Comparison of ENCODE assay signal across 8 cellular contexts in the genomic region with DNA sequence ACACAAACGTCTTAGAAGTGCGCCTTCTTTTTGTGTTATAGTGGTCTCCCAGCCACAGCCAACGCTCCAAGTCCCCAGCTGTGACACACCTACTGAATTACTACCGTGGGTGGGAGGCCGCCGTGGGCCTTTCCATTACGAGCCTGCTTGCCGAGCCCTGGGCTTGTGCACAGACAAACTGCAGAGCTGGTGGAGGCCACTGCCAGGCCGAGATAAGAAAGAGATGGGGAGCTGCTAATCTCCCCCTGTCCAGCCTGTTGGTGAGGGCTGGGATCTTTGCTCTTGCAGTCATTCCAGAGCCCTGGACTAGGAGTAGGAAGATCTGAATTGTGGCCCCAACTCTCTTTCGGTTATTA. TPM values are rescaled to one million over a fixed set of nuclear protein-coding genes. Genes with fewer than 3 reads are reported as not detected.
A peak's percentile ranks its signal among the peaks of the same experiment; 100 is the strongest.
DNase-seq lines count a peak whose midpoint lies in the region; ATAC-seq, FAIRE-seq and TF ChIP-seq lines count a peak whose summit lies in the region.

No MANE protein-coding gene starts in this region.

- peak in 1 of 2 experiments; percentile 14; a peak in 3 of 6 replicates for ATAC-seq in A549
- peak; percentile 15 for ATAC-seq in GM19452 (IDR thresholded peaks at IDR 0.05; ENCODE audit: unreplicated experiment)
- ATAC-seq in HG03095 (IDR thresholded peaks at IDR 0.05; ENCODE audit: unreplicated experiment), result no peak

- TF ChIP-seq RAD21 in A549 (conservative IDR thresholded peaks at IDR 0.05 in 1 of 2, IDR thresholded peaks at IDR 0.05 in 1 of 2), result no peak

- TF ChIP-seq POLR2A in A549 (IDR thresholded peaks at IDR 0.05; ENCODE audit: low read length), result no peak
- TF ChIP-seq POLR2A in transverse colon (IDR thresholded peaks at IDR 0.05), result no peak

- CTCF ChIA-PET in A549 (lab: Yijun Ruan, JAX), result interaction anchor here (1.1 to 3.5 kb wide), 3 partner anchors 9 to 253 kb away, joined by 5 to 21 read pairs (median 5); a partner anchor contains a TSS

- TF ChIP-seq EP300 in A549 (IDR thresholded peaks at IDR 0.05) (no peak), transverse colon (IDR thresholded peaks at IDR 0.05; ENCODE audit: low read depth) (no peak)

- WGBS in A549 (ENCODE audit: missing lambda C conversion rate), result 0% methylated on average over 9 of the region's 10 CpGs
- 7% methylated on average over 10 of the region's 10 CpGs; no CpG with 5 or more reads in 1 of the 2 donors for WGBS in transverse colon (ENCODE audit: low coverage in 1 of 2), 2 donors

- no peak for TF ChIP-seq CTCF in A549 (IDR thresholded peaks at IDR 0.05)
- no peak for TF ChIP-seq CTCF in OCI-LY1 (IDR thresholded peaks at IDR 0.05; ENCODE audit: low read length)
- TF ChIP-seq CTCF in transverse colon (IDR thresholded peaks at IDR 0.05), result no peak

- H3K9me2 ChIP-seq in OCI-LY1 (ENCODE audit: low read depth, low read length), result no peaks in the 10 kb centered on the region

- H3K9me3 ChIP-seq in A549 (no peaks in the 10 kb centered on the region), OCI-LY1 (ENCODE audit: low read length) (no peaks in the 10 kb centered on the region), mucosa of rectum (ENCODE audit: control insufficient read depth in 2 of 2, low read length in 2 of 2) (no peaks in the 10 kb centered on the region), transverse colon (no peaks in the 10 kb centered on the region)

- POLR2A ChIA-PET in A549 (lab: Yijun Ruan, JAX), result interaction anchor here (0.5 to 2.7 kb wide), 25 partner anchors 9 to 1712 kb away, joined by 3 to 33 read pairs (median 4); a partner anchor contains a TSS

- H2AFZ ChIP-seq in OCI-LY1 (ENCODE audit: low read length), result no peak overlapping the region

- H3K27me3 ChIP-seq in OCI-LY1 (ENCODE audit: insufficient read depth, low read length), result no peaks in the 10 kb centered on the region
- no peaks in the 10 kb centered on the region for H3K27me3 ChIP-seq in mucosa of rectum (ENCODE audit: control insufficient read depth in 2 of 2, insufficient read depth in 2 of 2, low read length in 2 of 2)
- no peaks in the 10 kb centered on the region for H3K27me3 ChIP-seq in transverse colon

- H3K4me1 ChIP-seq in A549, result peaks cover 22% of the 10 kb centered on the region
- H3K4me1 ChIP-seq in OCI-LY1 (ENCODE audit: insufficient read depth, low read length, severe bottlenecking), result peaks cover 25% of the 10 kb centered on the region
- H3K4me1 ChIP-seq in mucosa of rectum (ENCODE audit: control insufficient read depth in 2 of 2, insufficient read depth in 2 of 2, low read length in 2 of 2), result peaks cover 8 to 13% of the 10 kb centered on the region in 2 donors
- peaks cover 10 to 15% (median 14%) of the 10 kb centered on the region in 4 donors for H3K4me1 ChIP-seq in transverse colon

- no peaks in the 10 kb centered on the region for H3F3A ChIP-seq in OCI-LY1 (ENCODE audit: insufficient read depth, low read length)

- in situ Hi-C loops in transverse colon (cut with MboI; ENCODE audit: low pct_ligation_motif_present in 1 of 4, low pct_unique_long_range_greater_than_20kb in 1 of 4, low sequenced_read_pairs in 3 of 4), result no loop called here

- H3K4me3 ChIP-seq in A549 (peak overlapping the region; percentile 81), OCI-LY1 (ENCODE audit: low read depth, low read length, poor library complexity, severe bottlenecking) (peak overlapping the region; percentile 93), mucosa of rectum (ENCODE audit: low read length in 2 of 2) (peak overlapping the region; percentile 86 to 97), transverse colon (peak overlapping the region; percentile 61 to 90 (median 66))

- peaks cover 19% of the 10 kb centered on the region; the same call in 1 of the 2 replicates for H3K36me3 ChIP-seq in OCI-LY1 (ENCODE audit: insufficient read depth, low read length)
- H3K36me3 ChIP-seq in mucosa of rectum (ENCODE audit: control insufficient read depth in 2 of 2, insufficient read depth in 2 of 2, low read length in 2 of 2), result peaks cover 16 to 21% of the 10 kb centered on the region in 2 donors
- peaks cover 0 to 9% (median 2%) of the 10 kb centered on the region in 4 donors for H3K36me3 ChIP-seq in transverse colon

- H3K4me2 ChIP-seq in A549, result peak overlapping the region; percentile 99
- H3K4me2 ChIP-seq in OCI-LY1 (ENCODE audit: low read length), result peak overlapping the region; percentile 78

- no peak for DNase-seq in A549 (ENCODE audit: low read depth in 1 of 2, low spot score in 1 of 2)
- DNase-seq in caudate nucleus (lab: John Stamatoyannopoulos, UW), result no peak
- DNase-seq in transverse colon, result peak; percentile 35
- DNase-seq in UCSD-AML1 (lab: John Stamatoyannopoulos, UW; ENCODE audit: unreplicated experiment), result no peak

- no peaks in the 10 kb centered on the region for H4K20me1 ChIP-seq in OCI-LY1 (ENCODE audit: insufficient read depth, low read length)

- no peak for FAIRE-seq in A549 (lab: Jason Lieb, UNC)

- H3K27ac ChIP-seq in A549, result peak overlapping the region; percentile 88 to 96
- H3K27ac ChIP-seq in OCI-LY1 (ENCODE audit: low read depth, low read length, poor library complexity, severe bottlenecking), result peak overlapping the region; percentile 79
- peak overlapping the region; percentile 74 for H3K27ac ChIP-seq in caudate nucleus (ENCODE audit: low read depth, low read length)
- peak overlapping the region; percentile 83 to 93 for H3K27ac ChIP-seq in mucosa of rectum (ENCODE audit: low read depth in 2 of 2, low read length in 2 of 2)
- H3K27ac ChIP-seq in transverse colon, result peak overlapping the region; percentile 89 to 98 (median 92)

- H3K79me2 ChIP-seq in OCI-LY1 (ENCODE audit: insufficient read depth, low read length), result peaks cover 9% of the 10 kb centered on the region; the same call in 1 of the 2 replicates

- peak overlapping the region; percentile 93 for H3K9ac ChIP-seq in OCI-LY1 (ENCODE audit: low read length)
- H3K9ac ChIP-seq in mucosa of rectum (ENCODE audit: low read depth in 1 of 2, low read length in 2 of 2), result peak overlapping the region; percentile 81 to 94

- intact Hi-C loops in transverse colon (cut with DNase I; ENCODE audit: low total_unique reads), result no loop called here

TF ChIP-seq in A549, 52 proteins besides CTCF, POLR2A, EP300 and RAD21:
- TF ChIP-seq ESRRA (IDR thresholded peaks at IDR 0.05; ENCODE audit: borderline replicate concordance, low read length), result no peak
- no peak for TF ChIP-seq HDAC2 (IDR thresholded peaks at IDR 0.05)
- no peak for TF ChIP-seq HOXB13 (CRISPR knock-in tag; IDR thresholded peaks at IDR 0.05; ENCODE audit: low read depth)
- TF ChIP-seq PHF8 (IDR thresholded peaks at IDR 0.05; ENCODE audit: borderline replicate concordance, low read depth), result no peak
- TF ChIP-seq EHF (CRISPR knock-in tag; IDR thresholded peaks at IDR 0.05), result no peak
- no peak for TF ChIP-seq RFX5 (IDR thresholded peaks at IDR 0.05)

RNA-seq across cellular contexts. Expression of a gene that starts 0.8 kb away (rescaled TPM):
- polyA plus RNA-seq in A549 (2011; rRNA removed) (62.2 and 77.6 TPM in 2 replicates), A549 (2017; fragmentation: RNase III; extraction: RNeasy Plus Mini Kit Qiagen cat#74134 plus additional on column Dnase treatment) (48.8 to 51.7 TPM (median 49.1 TPM) in 3 replicates)
- 71.6 and 74.7 TPM in 2 replicates for polyA plus RNA-seq in A549 (2012; cell fraction: cytosol; rRNA removed)
- polyA plus RNA-seq in A549 (2012; cell fraction: nucleus; rRNA removed), result 83.1 and 86.5 TPM in 2 replicates
- polyA minus RNA-seq in A549 (2011; rRNA and poly(A)+ RNA removed), result 56.8 and 74.4 TPM in 2 replicates
- 100 to 1,000 TPM in 1 of 4 donors, 10 to 100 TPM in 2, not detected in 1; 10.8 to 353 (median 21.3) TPM for total RNA-seq in transverse colon

RNA-seq across cellular contexts. Expression of a gene that starts 16.2 kb away (rescaled TPM):
- polyA plus RNA-seq in A549 (2011; rRNA removed) (81.4 and 86.9 TPM in 2 replicates), A549 (2017; fragmentation: RNase III; extraction: RNeasy Plus Mini Kit Qiagen cat#74134 plus additional on column Dnase treatment) (42.1 to 47.6 TPM (median 43.7 TPM) in 3 replicates)
- polyA plus RNA-seq in A549 (2012; cell fraction: cytosol; rRNA removed), result 47.6 and 51.1 TPM in 2 replicates
- polyA plus RNA-seq in A549 (2012; cell fraction: nucleus; rRNA removed), result 128 and 131 TPM in 2 replicates
- polyA minus RNA-seq in A549 (2011; rRNA and poly(A)+ RNA removed), result 102 and 104 TPM in 2 replicates
- total RNA-seq in transverse colon, result 10 to 100 TPM in 3 of 4 donors, 1 to 10 TPM in 1; 4.5 to 63.9 (median 26.3) TPM

RNA-seq across cellular contexts. Expression of a gene that starts 17.9 kb away (rescaled TPM):
- polyA plus RNA-seq in A549 (2011; rRNA removed) (4.6 and 11.3 TPM in 2 replicates), A549 (2017; fragmentation: RNase III; extraction: RNeasy Plus Mini Kit Qiagen cat#74134 plus additional on column Dnase treatment) (10.8 to 12.1 TPM (median 12.0 TPM) in 3 replicates)
- polyA plus RNA-seq in A549 (2012; cell fraction: cytosol; rRNA removed), result 7.0 and 7.1 TPM in 2 replicates
- polyA plus RNA-seq in A549 (2012; cell fraction: nucleus; rRNA removed), result 19.4 and 21.8 TPM in 2 replicates
- 11.6 and 15.0 TPM in 2 replicates for polyA minus RNA-seq in A549 (2011; rRNA and poly(A)+ RNA removed)
- 100 to 1,000 TPM in 1 of 4 donors, 10 to 100 TPM in 3; 19.8 to 122 (median 31.2) TPM for total RNA-seq in transverse colon

RNA-seq across cellular contexts. Expression of a gene that starts 21.6 kb away (rescaled TPM):
- 2.4 and 3.5 TPM in 2 replicates for polyA plus RNA-seq in A549 (2011; rRNA removed)
- polyA plus RNA-seq in A549 (2012; cell fraction: cytosol; rRNA removed), result 4.0 and 5.3 TPM in 2 replicates
- 13.3 and 14.2 TPM in 2 replicates for polyA plus RNA-seq in A549 (2012; cell fraction: nucleus; rRNA removed)
- polyA plus RNA-seq in A549 (2017; fragmentation: RNase III; extraction: RNeasy Plus Mini Kit Qiagen cat#74134 plus additional on column Dnase treatment), result 4.1 to 4.8 TPM (median 4.2 TPM) in 3 replicates
- 10.6 and 11.8 TPM in 2 replicates for polyA minus RNA-seq in A549 (2011; rRNA and poly(A)+ RNA removed)
- total RNA-seq in transverse colon, result 10 to 100 TPM; 11.5 to 56.9 (median 32.7) TPM

RNA-seq across cellular contexts. Expression of a gene that starts 28.5 kb away (rescaled TPM):
- polyA plus RNA-seq in A549 (2011; rRNA removed), result 83.1 and 116 TPM in 2 replicates
- polyA plus RNA-seq in A549 (2012; cell fraction: cytosol; rRNA removed), result 40.0 and 46.4 TPM in 2 replicates
- 97.5 and 104 TPM in 2 replicates for polyA plus RNA-seq in A549 (2012; cell fraction: nucleus; rRNA removed)
- 38.0 to 44.8 TPM (median 42.1 TPM) in 3 replicates for polyA plus RNA-seq in A549 (2017; fragmentation: RNase III; extraction: RNeasy Plus Mini Kit Qiagen cat#74134 plus additional on column Dnase treatment)
- polyA minus RNA-seq in A549 (2011; rRNA and poly(A)+ RNA removed), result 100 and 116 TPM in 2 replicates
- 100 to 1,000 TPM in 1 of 4 donors, 10 to 100 TPM in 3; 46.4 to 131 (median 61.0) TPM for total RNA-seq in transverse colon
